Comparison of ENCODE assay signal across 1 cellular context in genomic region chr10:110959379-110960332, GRCh38.
TF ChIP-seq lines count a peak whose summit lies in the region.

No MANE protein-coding gene starts in this region.

TF ChIP-seq in K562, 482 proteins besides CTCF, POLR2A, EP300 and RAD21:
- TF ChIP-seq ATF1 (CRISPR knock-in tag; IDR thresholded peaks at IDR 0.05) (no peak), ATF1 (tag; IDR thresholded peaks at IDR 0.05) (no peak), ZBTB40 (IDR thresholded peaks at IDR 0.05) (peak; percentile 80), ZBTB40 (CRISPR knock-in tag; IDR thresholded peaks at IDR 0.05) (peak; percentile 59; the same call in 1 of the 2 replicates)
